1 cellular context compared by ENCODE assay signal in genomic region chr3:49120438-49121135, GRCh38.
A peak's percentile ranks its signal among the peaks of the same experiment; 100 is the strongest.
TF ChIP-seq lines count a peak whose summit lies in the region.

Gene USP19, minus strand, starts transcription at chr3:49120823. Its CDS starts 1,678 bp downstream, at chr3:49119145.

TF ChIP-seq in HepG2, 621 proteins besides CTCF, POLR2A, EP300 and RAD21 (continued from another document and continues in another):
- TF ChIP-seq ZXDC (CRISPR knock-in tag; IDR thresholded peaks at IDR 0.05) (no peak), SAP130 (CRISPR knock-in tag; IDR thresholded peaks at IDR 0.05; ENCODE audit: low read depth) (peak; percentile 91), ZNF768 (CRISPR knock-in tag; IDR thresholded peaks at IDR 0.05) (peak; percentile 62), BRD4 (CRISPR knock-in tag; IDR thresholded peaks at IDR 0.05) (peak; percentile 83), DMAP1 (CRISPR knock-in tag; IDR thresholded peaks at IDR 0.05) (peak; percentile 83), ZBTB20 (CRISPR knock-in tag; IDR thresholded peaks at IDR 0.05; ENCODE audit: borderline replicate concordance, low read depth) (peak; percentile 38), ZNF350 (CRISPR knock-in tag; IDR thresholded peaks at IDR 0.05; ENCODE audit: borderline replicate concordance, low read depth) (no peak), IRX3 (CRISPR knock-in tag; IDR thresholded peaks at IDR 0.05; ENCODE audit: borderline replicate concordance, low read depth) (no peak; the same call in 1 of the 2 replicates), ZNF891 (CRISPR knock-in tag; IDR thresholded peaks at IDR 0.05) (no peak), HNF4A (CRISPR knock-in tag; IDR thresholded peaks at IDR 0.05) (peak; percentile 30; the same call in 1 of the 2 replicates), MAFG (CRISPR knock-in tag; IDR thresholded peaks at IDR 0.05) (no peak), HNF1B (CRISPR knock-in tag; IDR thresholded peaks at IDR 0.05) (peak; percentile 81), RFX5 (IDR thresholded peaks at IDR 0.05; ENCODE audit: low read depth, low read length) (peak; percentile 54; the same call in 1 of the 2 replicates), SMARCC2 (IDR thresholded peaks at IDR 0.05) (no peak), MTF1 (CRISPR knock-in tag; IDR thresholded peaks at IDR 0.05) (0 out of 2 replicates have a peak, but pooled peaks have one; percentile 28), DBP (CRISPR knock-in tag; IDR thresholded peaks at IDR 0.05; ENCODE audit: not compliant biosample characterization) (no peak), ARNT2 (CRISPR knock-in tag; IDR thresholded peaks at IDR 0.05; ENCODE audit: low read depth) (peak; percentile 77), ZFP1 (CRISPR knock-in tag; IDR thresholded peaks at IDR 0.05) (0 out of 2 replicates have a peak, but pooled peaks have one; percentile 50), MXD3 (CRISPR knock-in tag; IDR thresholded peaks at IDR 0.05) (peak; percentile 80; the same call in 1 of the 2 replicates), CEBPG (CRISPR knock-in tag; IDR thresholded peaks at IDR 0.05) (peak; percentile 27; the same call in 1 of the 2 replicates), ZNF142 (CRISPR knock-in tag; IDR thresholded peaks at IDR 0.05) (0 out of 2 replicates have a peak, but pooled peaks have one; percentile 53), LCORL (IDR thresholded peaks at IDR 0.05) (no peak), LCORL (CRISPR knock-in tag; IDR thresholded peaks at IDR 0.05) (peak; percentile 60; the same call in 1 of the 2 replicates), IRF2 (CRISPR knock-in tag; IDR thresholded peaks at IDR 0.05) (peak; percentile 88; the same call in 1 of the 2 replicates), ARID2 (CRISPR knock-in tag; IDR thresholded peaks at IDR 0.05; ENCODE audit: borderline replicate concordance) (peak; percentile 90; the same call in 1 of the 2 replicates), PBX2 (CRISPR knock-in tag; IDR thresholded peaks at IDR 0.05) (no peak; the same call in 1 of the 2 replicates), NRL (CRISPR knock-in tag; IDR thresholded peaks at IDR 0.05; ENCODE audit: borderline replicate concordance) (peak; percentile 57; the same call in 1 of the 2 replicates), ZNF326 (CRISPR knock-in tag; IDR thresholded peaks at IDR 0.05; ENCODE audit: borderline replicate concordance) (no peak), TEAD3 (CRISPR knock-in tag; optimal IDR thresholded peaks at IDR 0.05; ENCODE audit: borderline replicate concordance) (peak; percentile 50), MNT (IDR thresholded peaks at IDR 0.05) (0 out of 2 replicates have a peak, but pooled peaks have one; percentile 23), ZBTB34 (CRISPR knock-in tag; IDR thresholded peaks at IDR 0.05) (0 out of 2 replicates have a peak, but pooled peaks have one; percentile 38), ZBTB21 (CRISPR knock-in tag; IDR thresholded peaks at IDR 0.05) (peak; percentile 74; the same call in 1 of the 2 replicates), CC2D1A (CRISPR knock-in tag; IDR thresholded peaks at IDR 0.05) (no peak), ZHX1 (CRISPR knock-in tag; IDR thresholded peaks at IDR 0.05; ENCODE audit: low read depth) (peak; percentile 52; the same call in 1 of the 2 replicates), ZSCAN5A (CRISPR knock-in tag; IDR thresholded peaks at IDR 0.05; ENCODE audit: borderline replicate concordance) (peak; percentile 56; the same call in 1 of the 2 replicates), ZNF335 (CRISPR knock-in tag; IDR thresholded peaks at IDR 0.05) (peak; percentile 35; the same call in 1 of the 2 replicates), ARHGAP35 (CRISPR knock-in tag; IDR thresholded peaks at IDR 0.05; ENCODE audit: borderline replicate concordance) (peak; percentile 63; the same call in 1 of the 2 replicates), HNRNPLL (IDR thresholded peaks at IDR 0.05; ENCODE audit: low read depth, low read length, poor library complexity, severe bottlenecking) (peak; percentile 80), ZNF709 (CRISPR knock-in tag; IDR thresholded peaks at IDR 0.05) (0 out of 2 replicates have a peak, but pooled peaks have one; percentile 47), ZNF451 (CRISPR knock-in tag; IDR thresholded peaks at IDR 0.05) (peak; percentile 86)
